In the genomic region with DNA sequence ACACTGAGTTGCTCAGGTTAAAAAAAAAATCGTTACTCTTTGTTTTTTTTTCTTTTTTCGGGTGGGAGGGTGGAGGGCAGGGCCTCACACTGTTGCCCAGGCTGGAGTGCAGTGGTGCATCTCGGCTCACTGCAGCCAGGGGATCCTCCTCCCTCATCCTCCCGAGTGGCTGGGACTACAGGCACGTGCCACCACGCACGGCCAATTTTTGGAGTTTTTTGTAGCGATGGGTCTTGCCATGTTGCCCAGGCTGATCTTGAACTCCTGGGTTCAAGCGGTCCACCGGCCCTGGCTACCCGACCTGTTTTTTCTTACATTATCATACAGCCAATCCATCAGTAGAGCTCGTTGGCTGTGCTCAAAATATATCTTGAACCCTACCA, we compare ENCODE assay signal across 15 cellular contexts. TPM values are rescaled to one million over a fixed set of nuclear protein-coding genes. Genes with fewer than 3 reads are reported as not detected.
DNase-seq lines count a peak whose midpoint lies in the region; ATAC-seq and TF ChIP-seq lines count a peak whose summit lies in the region.
"Had no signal": no experiment of that assay in that cellular context is flagged by ENCODE, and none has a peak within 500 bp of the region (broad histone marks: within the 10 kb centered on the region; RNA-seq: fewer than 3 reads in every experiment).

No MANE protein-coding gene starts in this region.

- POLR2A ChIA-PET in SK-N-SH (lab: Yijun Ruan, JAX): no interaction called here
- POLR2A ChIA-PET in naive thymus-derived CD8-positive, alpha-beta T cell (lab: Charles Lee): no interaction called here

- H2AFZ ChIP-seq in SK-N-SH (ENCODE audit: low read depth): no peak overlapping the region

- WGBS in SK-N-SH (ENCODE audit: low lambda C conversion rate): 97% methylated on average over 12 of the region's 12 CpGs

- CTCF ChIA-PET in SK-N-SH (lab: Yijun Ruan, JAX) (no interaction called here), Calu3 (lab: Charles Lee) (no interaction called here)

- H3K36me3 ChIP-seq in SK-N-SH (replicated peaks in 1 of 2; ENCODE audit: control insufficient read depth in 1 of 2, insufficient read depth in 2 of 2, low read length in 1 of 2): peaks cover 0 to 2% of the 10 kb centered on the region in 2 experiments
- H3K36me3 ChIP-seq: upper lobe of left lung had no signal

- no peak for TF ChIP-seq RAD21 in SK-N-SH (IDR thresholded peaks at IDR 0.05; ENCODE audit: low read length)

- no peaks in the 10 kb centered on the region for H3K9me2 ChIP-seq in SK-N-SH

- no peaks in the 10 kb centered on the region for H3K9me3 ChIP-seq in SK-N-SH
- H3K9me3 ChIP-seq: upper lobe of left lung had no signal

- peaks cover 41% of the 10 kb centered on the region for H3K36me3 Mint-ChIP-seq in Calu3 (ENCODE audit: insufficient read depth, unreplicated experiment)
- peaks cover 15% of the 10 kb centered on the region for H3K36me3 Mint-ChIP-seq in activated T-helper 1 cell treated with anti-CD3 and anti-CD28 coated beads, Interleukin-12 subunit alpha, Interleukin-12 subunit beta, Interleukin-2, Interleukin-4 antibody, amounts not matched to agents 30 ng/mL and 10 ng/mL and 1 ng/mL, durations not matched to agents 14 hours and 24 hours and 36 hours (ENCODE audit: low read depth)
- H3K36me3 Mint-ChIP-seq in naive thymus-derived CD8-positive, alpha-beta T cell: no peaks in the 10 kb centered on the region

- H3K4me1 ChIP-seq in SK-N-SH (ENCODE audit: control insufficient read depth in 1 of 2, insufficient read depth in 2 of 2, low read depth in 1 of 2, low read length in 1 of 2): peaks cover 0 to 13% of the 10 kb centered on the region in 2 experiments; a peak in 3 of 4 replicates

- H3K4me3 Mint-ChIP-seq in Calu3 (ENCODE audit: low read depth, unreplicated experiment): no peak overlapping the region
- H3K4me3 Mint-ChIP-seq in activated T-helper 1 cell treated with anti-CD3 and anti-CD28 coated beads, Interleukin-12 subunit alpha, Interleukin-12 subunit beta, Interleukin-2, Interleukin-4 antibody, amounts not matched to agents 30 ng/mL and 10 ng/mL and 1 ng/mL, durations not matched to agents 14 hours and 24 hours and 36 hours: peak overlapping the region; percentile 94
- peak overlapping the region in 4 of 10 donors; percentile 18 to 96 (median 70) for H3K4me3 Mint-ChIP-seq in naive thymus-derived CD8-positive, alpha-beta T cell

- peaks cover 10% of the 10 kb centered on the region for H3K4me1 Mint-ChIP-seq in Calu3 (ENCODE audit: low read depth, unreplicated experiment)
- H3K4me1 Mint-ChIP-seq in activated T-helper 1 cell treated with anti-CD3 and anti-CD28 coated beads, Interleukin-12 subunit alpha, Interleukin-12 subunit beta, Interleukin-2, Interleukin-4 antibody, amounts not matched to agents 30 ng/mL and 10 ng/mL and 1 ng/mL, durations not matched to agents 14 hours and 24 hours and 36 hours (ENCODE audit: low read depth): peaks cover 21% of the 10 kb centered on the region
- H3K4me1 Mint-ChIP-seq in naive thymus-derived CD8-positive, alpha-beta T cell: peaks cover 15 to 37% (median 23%) of the 10 kb centered on the region in 4 donors

- H3K27ac ChIP-seq in SK-N-SH (ENCODE audit: low read depth in 2 of 2, low read length in 1 of 2): no peak overlapping the region

- H3K27ac Mint-ChIP-seq in Calu3 (ENCODE audit: unreplicated experiment): peak overlapping the region; percentile 55
- no peak overlapping the region for H3K27ac Mint-ChIP-seq in activated T-helper 1 cell treated with anti-CD3 and anti-CD28 coated beads, Interleukin-12 subunit alpha, Interleukin-12 subunit beta, Interleukin-2, Interleukin-4 antibody, amounts not matched to agents 30 ng/mL and 10 ng/mL and 1 ng/mL, durations not matched to agents 14 hours and 24 hours and 36 hours
- peak overlapping the region; percentile 15 to 100 (median 70) for H3K27ac Mint-ChIP-seq in naive thymus-derived CD8-positive, alpha-beta T cell

- no peak for TF ChIP-seq EP300 in SK-N-SH (IDR thresholded peaks at IDR 0.05; ENCODE audit: borderline replicate concordance in 1 of 2, low read depth in 1 of 2, low read length in 1 of 2)

- H3K4me2 ChIP-seq in SK-N-SH: peak overlapping the region; percentile 88; the same call in 1 of the 2 replicates

- H4K20me1 ChIP-seq in SK-N-SH (ENCODE audit: insufficient read depth): peaks cover 9% of the 10 kb centered on the region; the same call in 1 of the 2 replicates

- no peaks in the 10 kb centered on the region for H3K27me3 ChIP-seq in SK-N-SH (ENCODE audit: insufficient read depth)
- H3K27me3 ChIP-seq: upper lobe of left lung had no signal

- intact Hi-C loops in Calu3 (cut with micrococcal nuclease; ENCODE audit: unreplicated experiment): no loop called here
- intact Hi-C loops in activated T-helper 1 cell treated with anti-CD3 and anti-CD28 coated beads, Interleukin-12 subunit alpha, Interleukin-12 subunit beta, Interleukin-2, Interleukin-4 antibody, amounts not matched to agents 30 ng/mL and 10 ng/mL and 1 ng/mL, durations not matched to agents 14 hours and 24 hours and 36 hours (cut with micrococcal nuclease): no loop called here

- H3K9ac ChIP-seq in SK-N-SH: no peak overlapping the region

- ATAC-seq in SK-N-SH treated with all-trans-retinoic acid at 6 μM for 48 hours: no peak
- no peak for ATAC-seq in naive thymus-derived CD8-positive, alpha-beta T cell
- ATAC-seq: GM12878 had no signal

- H3K4me3 ChIP-seq in SK-N-SH (ENCODE audit: low read depth in 2 of 2, low read length in 1 of 2): no peak overlapping the region

- DNase-seq in SK-N-SH: no peak
- no peak for DNase-seq in Calu3
- DNase-seq in activated T-helper 1 cell treated with anti-CD3 and anti-CD28 coated beads, Interleukin-12 subunit alpha, Interleukin-12 subunit beta, Interleukin-2, Interleukin-4 antibody, amounts not matched to agents 30 ng/mL and 10 ng/mL and 1 ng/mL, durations not matched to agents 14 hours and 24 hours and 36 hours (ENCODE audit: low spot score): no peak
- DNase-seq in naive thymus-derived CD8-positive, alpha-beta T cell: no peak
- no peak for DNase-seq in NCI-H345 treated with DMSO at 0.1 percent for 48 hours (lab: John Stamatoyannopoulos, UW; ENCODE audit: unreplicated experiment)
- DNase-seq in COLO829 (ENCODE audit: low spot score): no peak
- DNase-seq in NCI-H510A (lab: John Stamatoyannopoulos, UW): no peak
- DNase-seq: 8988T; anterior cingulate cortex; cortex of kidney; H7; stimulated activated CD4-positive, alpha-beta T cell treated with anti-CD3 and anti-CD28 coated beads, Interleukin-4, amount 100 ng/mL, for 24 hours; upper lobe of left lung had no signal

- peaks cover 2% of the 10 kb centered on the region for H3K9me3 Mint-ChIP-seq in Calu3 (ENCODE audit: low read depth, unreplicated experiment)
- no peaks in the 10 kb centered on the region for H3K9me3 Mint-ChIP-seq in activated T-helper 1 cell treated with anti-CD3 and anti-CD28 coated beads, Interleukin-12 subunit alpha, Interleukin-12 subunit beta, Interleukin-2, Interleukin-4 antibody, amounts not matched to agents 30 ng/mL and 10 ng/mL and 1 ng/mL, durations not matched to agents 14 hours and 24 hours and 36 hours
- peaks cover 0 to 9% (median 0%) of the 10 kb centered on the region in 9 donors for H3K9me3 Mint-ChIP-seq in naive thymus-derived CD8-positive, alpha-beta T cell

- TF ChIP-seq CTCF in SK-N-SH (IDR thresholded peaks at IDR 0.05): no peak
- TF ChIP-seq CTCF in Calu3 (IDR thresholded peaks at IDR 0.05; ENCODE audit: unreplicated experiment): no peak

- BruUV-seq in Calu3 (replicated peaks; lab: Mats Ljungman, UMichigan): no TSS peak

- H3F3A ChIP-seq in SK-N-SH (replicated peaks; ENCODE audit: insufficient read depth): peaks cover 15% of the 10 kb centered on the region

- peaks cover 12% of the 10 kb centered on the region for H3K27me3 Mint-ChIP-seq in Calu3 (ENCODE audit: unreplicated experiment)
- peaks cover 10% of the 10 kb centered on the region for H3K27me3 Mint-ChIP-seq in activated T-helper 1 cell treated with anti-CD3 and anti-CD28 coated beads, Interleukin-12 subunit alpha, Interleukin-12 subunit beta, Interleukin-2, Interleukin-4 antibody, amounts not matched to agents 30 ng/mL and 10 ng/mL and 1 ng/mL, durations not matched to agents 14 hours and 24 hours and 36 hours (ENCODE audit: insufficient read depth)
- peaks cover 0 to 8% (median 2%) of the 10 kb centered on the region in 5 donors for H3K27me3 Mint-ChIP-seq in naive thymus-derived CD8-positive, alpha-beta T cell

- H3K79me2 ChIP-seq in SK-N-SH (ENCODE audit: insufficient read depth): peaks cover 28% of the 10 kb centered on the region

TF ChIP-seq in SK-N-SH, 30 proteins besides CTCF, POLR2A, EP300 and RAD21 (continues in another document):
- TF ChIP-seq, protein P1, sequence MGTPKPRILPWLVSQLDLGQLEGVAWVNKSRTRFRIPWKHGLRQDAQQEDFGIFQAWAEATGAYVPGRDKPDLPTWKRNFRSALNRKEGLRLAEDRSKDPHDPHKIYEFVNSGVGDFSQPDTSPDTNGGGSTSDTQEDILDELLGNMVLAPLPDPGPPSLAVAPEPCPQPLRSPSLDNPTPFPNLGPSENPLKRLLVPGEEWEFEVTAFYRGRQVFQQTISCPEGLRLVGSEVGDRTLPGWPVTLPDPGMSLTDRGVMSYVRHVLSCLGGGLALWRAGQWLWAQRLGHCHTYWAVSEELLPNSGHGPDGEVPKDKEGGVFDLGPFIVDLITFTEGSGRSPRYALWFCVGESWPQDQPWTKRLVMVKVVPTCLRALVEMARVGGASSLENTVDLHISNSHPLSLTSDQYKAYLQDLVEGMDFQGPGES (IDR thresholded peaks at IDR 0.05; ENCODE audit: low read depth, low read length): no peak
- TF ChIP-seq SIN3A (IDR thresholded peaks at IDR 0.05; ENCODE audit: borderline replicate concordance, low read depth, low read length): no peak

TF ChIP-seq in SK-N-SH treated with all-trans-retinoic acid at 6 μM for 48 hours, 23 proteins besides CTCF, POLR2A, EP300 and RAD21 (continues in another document):
- TF ChIP-seq ZFP30 (CRISPR knock-in tag; IDR thresholded peaks at IDR 0.05) (no peak), OSR1 (CRISPR knock-in tag; IDR thresholded peaks at IDR 0.05) (no peak), ZFP3 (CRISPR knock-in tag; IDR thresholded peaks at IDR 0.05) (no peak), BACH2 (CRISPR knock-in tag; IDR thresholded peaks at IDR 0.05; ENCODE audit: borderline replicate concordance) (no peak), ZNF70 (CRISPR knock-in tag; IDR thresholded peaks at IDR 0.05) (no peak), TCF4 (CRISPR knock-in tag; IDR thresholded peaks at IDR 0.05; ENCODE audit: borderline replicate concordance) (no peak), RARB (CRISPR knock-in tag; IDR thresholded peaks at IDR 0.05) (no peak), TOX (CRISPR knock-in tag; IDR thresholded peaks at IDR 0.05; ENCODE audit: borderline replicate concordance) (no peak), CSDC2 (CRISPR knock-in tag; IDR thresholded peaks at IDR 0.05) (no peak)

RNA-seq across cellular contexts. Expression of a gene that starts 2.2 kb away (rescaled TPM):
- polyA plus RNA-seq in SK-N-SH (2012; rRNA removed): 3.9 and 4.3 TPM in 2 replicates
- polyA plus RNA-seq in SK-N-SH (2012; cell fraction: cytosol; rRNA removed): 6.5 and 8.3 TPM in 2 replicates
- polyA plus RNA-seq in SK-N-SH (2012; cell fraction: nucleus; rRNA removed): 3.0 and 3.3 TPM in 2 replicates
- 44.7 and 49.8 TPM in 2 replicates for total RNA-seq in Calu3 (2022)
- 77.8 and 78.7 TPM in 2 replicates for total RNA-seq in activated T-helper 1 cell treated with anti-CD3 and anti-CD28 coated beads, Interleukin-12 subunit alpha, Interleukin-12 subunit beta, Interleukin-2, Interleukin-4 antibody, amounts not matched to agents 30 ng/mL and 10 ng/mL and 1 ng/mL, durations not matched to agents 14 hours and 24 hours and 36 hours
- 10 to 100 TPM; 37.5 to 39.1 TPM for total RNA-seq in naive thymus-derived CD8-positive, alpha-beta T cell
- polyA plus RNA-seq in naive thymus-derived CD8-positive, alpha-beta T cell: 10 to 100 TPM; 22.2 to 25.5 (median 24.6) TPM
